ENCODE assay signal across 14 cellular contexts in the genomic region with DNA sequence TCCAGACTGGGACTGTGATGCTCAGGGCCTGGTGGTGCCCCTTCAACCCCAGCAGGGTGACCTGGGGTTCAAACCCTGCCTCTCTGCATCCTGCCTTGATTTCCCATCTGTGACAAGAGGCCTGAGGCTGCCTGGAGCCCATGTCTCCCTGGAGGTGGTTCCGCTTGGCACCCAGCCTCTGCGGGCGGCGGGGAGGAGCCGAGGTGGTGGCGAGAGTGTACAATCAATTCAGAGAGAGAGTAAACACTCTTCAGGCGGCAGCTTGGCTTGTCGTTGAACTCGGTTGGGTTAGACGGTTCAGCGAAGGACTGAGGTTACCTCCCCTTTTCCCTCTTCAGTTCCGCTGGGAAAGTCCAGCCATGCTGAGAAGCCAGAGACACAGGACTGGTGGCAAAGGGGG. TPM values are rescaled to one million over a fixed set of nuclear protein-coding genes. Genes with fewer than 3 reads are reported as not detected.
DNase-seq lines count a peak whose midpoint lies in the region; ATAC-seq, FAIRE-seq and TF ChIP-seq lines count a peak whose summit lies in the region.
"Had no signal": no experiment of that assay in that cellular context is flagged by ENCODE, and none has a peak within 500 bp of the region (broad histone marks: within the 10 kb centered on the region; RNA-seq: fewer than 3 reads in every experiment).

No MANE protein-coding gene starts in this region.

- intact Hi-C loops in pancreas (cut with DNase I) (no loop called here), uterus (cut with DNase I; ENCODE audit: low total_unique reads) (no loop called here)

- H3K27me3 ChIP-seq in pancreas (no peaks in the 10 kb centered on the region), uterus (no peaks in the 10 kb centered on the region)
- H3K27me3 ChIP-seq: ascending aorta had no signal

- WGBS in pancreas, 2 donors = 12 to 22% methylated on average over 12 of the region's 12 CpGs

- H3K9me3 ChIP-seq in pancreas = no peaks in the 10 kb centered on the region
- H3K9me3 ChIP-seq in uterus = no peaks in the 10 kb centered on the region
- H3K9me3 ChIP-seq: ascending aorta had no signal

- ATAC-seq in pancreas (peak; percentile 79 to 95 (median 91)), GM18498 (IDR thresholded peaks at IDR 0.05; ENCODE audit: unreplicated experiment) (no peak)

- DNase-seq in NCI-H1092 (lab: John Stamatoyannopoulos, UW) = peak; percentile 95
- DNase-seq in NCI-H2081 (lab: John Stamatoyannopoulos, UW) = peak; percentile 65 to 88
- peak; percentile 77 to 88 for DNase-seq in SHP77 (lab: John Stamatoyannopoulos, UW)
- DNase-seq in pancreas = peak; percentile 44 to 75 (median 64)
- no peak for DNase-seq in NCI-H446 (lab: John Stamatoyannopoulos, UW)
- no peak for DNase-seq in uterus
- DNase-seq in medulla oblongata (ENCODE audit: extremely low spot score) = no peak
- DNase-seq: CD8-positive, alpha-beta memory T cell; NCI-H226; PC-9; T-helper 9 cell had no signal

- no peak for FAIRE-seq in pancreas (lab: Jason Lieb, UNC)
- FAIRE-seq: endometrium had no signal

- H3K36me3 ChIP-seq in pancreas (no peaks in the 10 kb centered on the region), uterus (no peaks in the 10 kb centered on the region)
- H3K36me3 ChIP-seq: ascending aorta had no signal

- TF ChIP-seq CTCF in pancreas (IDR thresholded peaks at IDR 0.05) (no peak), uterus (IDR thresholded peaks at IDR 0.05) (no peak)

- H3K4me3 ChIP-seq in pancreas (no peak overlapping the region), uterus (no peak overlapping the region)
- H3K4me3 ChIP-seq: ascending aorta, PC-9 had no signal

- H3K27ac ChIP-seq in pancreas = no peak overlapping the region
- no peak overlapping the region for H3K27ac ChIP-seq in uterus
- H3K27ac ChIP-seq: ascending aorta, PC-9 had no signal

- no peak for TF ChIP-seq POLR2A in uterus (IDR thresholded peaks at IDR 0.05)

- no peaks in the 10 kb centered on the region for H3K4me1 ChIP-seq in pancreas
- no peaks in the 10 kb centered on the region for H3K4me1 ChIP-seq in uterus
- H3K4me1 ChIP-seq: ascending aorta had no signal

RNA-seq across cellular contexts. Expression of a gene that starts 39.3 kb away (rescaled TPM):
- total RNA-seq in pancreas (1 to 10 TPM; 1.0 to 6.4 (median 3.6) TPM), uterus (1 to 10 TPM in 2 of 4 donors, not detected in 2; 1.4 to 4.4 TPM)
- 1 to 10 TPM; 1.1 to 1.5 TPM for polyA plus RNA-seq in pancreas
- total RNA-seq: PC-9 had no signal

Comparison
In these comparisons a context has a peak if more than half of its experiments do, and no peak if none do; other contexts are left out.
1. DNase-seq: peak in NCI-H1092 (single experiment), NCI-H2081 (2 of 2), SHP77 (2 of 2) and pancreas (6 of 6); none in NCI-H446 (0 of 2), uterus (0 of 2) and medulla oblongata (single experiment).